16 cellular contexts compared by ENCODE assay signal in genomic region chr3:44954289-44954688, GRCh38.
"Had no signal": no experiment of that assay in that cellular context is flagged by ENCODE, and none has a peak within 500 bp of the region (broad histone marks: within the 10 kb centered on the region; RNA-seq: fewer than 3 reads in every experiment).

No MANE protein-coding gene starts in this region.

- H3K9me3 Mint-ChIP-seq: activated CD4-positive, alpha-beta memory T cell treated with anti-CD3 and anti-CD28 coated beads for 36 hours; neural progenitor cell had no signal

- FAIRE-seq: urothelium cell line had no signal

- H3K27ac ChIP-seq: colonic mucosa, gastroesophageal sphincter, left ventricle myocardium inferior, neural progenitor cell, parathyroid adenoma, thoracic aorta, VCaP had no signal

- H3K4me3 ChIP-seq: colonic mucosa, gastroesophageal sphincter, left ventricle myocardium inferior, neural progenitor cell, stomach, thoracic aorta had no signal

- H3K4me2 ChIP-seq: neural progenitor cell had no signal

- H3K4me1 ChIP-seq: colonic mucosa, parathyroid adenoma had no signal

- H3K27me3 ChIP-seq: colonic mucosa, gastroesophageal sphincter, neural progenitor cell, stomach had no signal

- H3K4me3 Mint-ChIP-seq: activated CD4-positive, alpha-beta memory T cell treated with anti-CD3 and anti-CD28 coated beads for 36 hours; neural progenitor cell had no signal

- H2AFZ ChIP-seq: neural progenitor cell, parathyroid adenoma had no signal

- DNase-seq: activated CD4-positive, alpha-beta memory T cell treated with anti-CD3 and anti-CD28 coated beads for 36 hours; activated naive CD4-positive, alpha-beta T cell treated with Interleukin-2 at 50 U/mL for 16 hours; activated T-cell treated with anti-CD3 and anti-CD28 coated beads, Interleukin-2, amount 50 U/mL, for 48 hours; caudate nucleus; colonic mucosa; effector CD4-positive, alpha-beta T cell; left ventricle myocardium inferior; stimulated activated CD4-positive, alpha-beta T cell treated with anti-CD3 and anti-CD28 coated beads, Interleukin-4, amount 100 ng/mL, for 4 hours; stomach; T1000 had no signal

- H3K9me3 ChIP-seq: colonic mucosa, gastroesophageal sphincter, left ventricle myocardium inferior, stomach, thoracic aorta had no signal

- H3K36me3 ChIP-seq: colonic mucosa, neural progenitor cell had no signal

- H3K27me3 Mint-ChIP-seq: activated CD4-positive, alpha-beta memory T cell treated with anti-CD3 and anti-CD28 coated beads for 36 hours had no signal

- H3K27ac Mint-ChIP-seq: activated CD4-positive, alpha-beta memory T cell treated with anti-CD3 and anti-CD28 coated beads for 36 hours; neural progenitor cell had no signal
